In the genomic region with DNA sequence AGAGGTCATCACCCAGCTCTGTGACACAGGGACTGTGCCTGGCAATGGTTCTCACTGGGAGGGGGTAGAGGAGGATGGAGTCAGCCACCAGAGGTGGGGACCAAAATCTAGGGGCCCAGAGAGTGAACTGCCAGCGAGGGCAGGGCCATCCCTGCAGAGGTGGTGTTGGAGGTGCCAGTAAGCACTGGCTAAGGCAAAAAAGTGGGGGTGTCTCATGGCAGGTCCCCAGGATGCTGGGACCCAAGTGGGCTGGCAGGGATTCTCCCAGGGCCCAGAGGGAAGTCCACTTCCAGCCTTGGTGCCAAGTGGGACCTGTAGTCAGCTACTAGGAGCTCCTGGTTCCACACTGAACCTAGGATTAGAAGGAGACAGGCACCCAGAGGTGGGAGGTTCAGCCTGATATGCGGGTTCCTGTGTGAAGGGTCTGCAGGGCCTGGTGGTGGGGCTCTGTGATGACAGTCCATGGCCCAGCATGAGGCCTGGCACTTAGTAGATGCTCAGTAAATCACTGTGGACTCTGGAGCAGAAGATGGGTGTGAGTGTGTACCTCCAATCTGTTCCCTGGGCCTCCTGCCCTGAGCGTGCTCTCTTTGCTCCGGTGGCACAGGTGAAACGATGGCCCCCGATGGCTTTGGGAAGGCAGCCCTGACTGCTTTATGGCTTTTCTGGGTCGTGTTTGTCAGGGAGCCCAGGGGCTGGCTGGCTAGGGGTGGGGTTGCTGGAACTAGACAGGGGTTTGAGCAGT, we compare ENCODE assay signal across 14 cellular contexts.
A peak's percentile ranks its signal among the peaks of the same experiment; 100 is the strongest.
DNase-seq lines count a peak whose midpoint lies in the region; ATAC-seq and TF ChIP-seq lines count a peak whose summit lies in the region.
"Had no signal": no experiment of that assay in that cellular context is flagged by ENCODE, and none has a peak within 500 bp of the region (broad histone marks: within the 10 kb centered on the region; RNA-seq: fewer than 3 reads in every experiment).

No MANE protein-coding gene starts in this region.

- TF ChIP-seq POLR2A in IMR-90 (IDR thresholded peaks at IDR 0.05; ENCODE audit: low read depth, low read length) (no peak), upper lobe of left lung (IDR thresholded peaks at IDR 0.05) (no peak)

- no peak overlapping the region for H3K4ac ChIP-seq in IMR-90 (ENCODE audit: low read depth, low read length)

- H3K79me1 ChIP-seq in IMR-90 (ENCODE audit: low read depth in 1 of 2, low read length in 2 of 2), result no peaks in the 10 kb centered on the region

- H3K36me3 ChIP-seq in IMR-90 (ENCODE audit: control insufficient read depth, insufficient read depth, low read length) (no peaks in the 10 kb centered on the region), upper lobe of left lung (no peaks in the 10 kb centered on the region)
- H3K36me3 ChIP-seq: HAP-1 had no signal

- H2AK5ac ChIP-seq in IMR-90 (ENCODE audit: low read depth, low read length), result no peak overlapping the region

- H4K20me1 ChIP-seq in IMR-90 (ENCODE audit: insufficient read depth, low read length), result no peaks in the 10 kb centered on the region

- H2BK20ac ChIP-seq in IMR-90 (ENCODE audit: low read depth, low read length), result no peak overlapping the region

- H2BK120ac ChIP-seq in IMR-90 (ENCODE audit: low read depth, low read length), result no peak overlapping the region

- no peak overlapping the region for H3K9ac ChIP-seq in IMR-90 (ENCODE audit: low read depth, low read length)
- H3K9ac ChIP-seq: GM23248 had no signal

- H3K27ac ChIP-seq in IMR-90 (ENCODE audit: insufficient read depth, low read length) (no peak overlapping the region), layer of hippocampus (ENCODE audit: low read depth, low read length) (peak overlapping the region; percentile 92), temporal lobe (ENCODE audit: low read depth, low read length) (peak overlapping the region; percentile 100), upper lobe of left lung (no peak overlapping the region)
- H3K27ac ChIP-seq: GM23248, HL-60 had no signal

- H3K27ac Mint-ChIP-seq in chondrocyte (ENCODE audit: unreplicated experiment), result no peak overlapping the region
- H3K27ac Mint-ChIP-seq: B cell; CD4-positive, CD25-positive, alpha-beta regulatory T cell; CD8-positive, alpha-beta memory T cell had no signal

- in situ Hi-C loops in IMR-90 (cut with MboI; ENCODE audit: low sequenced_read_pairs), result no loop called here

- no peaks in the 10 kb centered on the region for H3K9me1 ChIP-seq in IMR-90 (ENCODE audit: insufficient read depth, low read length)

- H3K9me3 ChIP-seq in IMR-90 (ENCODE audit: control insufficient read depth, insufficient read depth, low read length), result no peaks in the 10 kb centered on the region
- H3K9me3 ChIP-seq in upper lobe of left lung, result no peaks in the 10 kb centered on the region
- H3K9me3 ChIP-seq: HAP-1 had no signal

- H3K27me3 Mint-ChIP-seq in chondrocyte (ENCODE audit: low read depth), result peaks cover 30% of the 10 kb centered on the region

- H4K8ac ChIP-seq in IMR-90 (ENCODE audit: low read depth in 2 of 2, low read length in 2 of 2), result no peak overlapping the region

- TF ChIP-seq RAD21 in IMR-90 (IDR thresholded peaks at IDR 0.05; ENCODE audit: low read length), result no peak

- no peak overlapping the region for H2AK9ac ChIP-seq in IMR-90 (replicated peaks; ENCODE audit: low read depth, low read length, poor library complexity)

- POLR2A ChIA-PET in IMR-90 (lab: Charles Lee; ENCODE audit: unreplicated experiment), result no interaction called here

- H3K27me3 ChIP-seq in IMR-90 (ENCODE audit: control insufficient read depth, insufficient read depth, low read length) (peaks cover 27% of the 10 kb centered on the region), layer of hippocampus (ENCODE audit: control insufficient read depth, insufficient read depth, low read length) (no peaks in the 10 kb centered on the region), upper lobe of left lung (no peaks in the 10 kb centered on the region)

- TF ChIP-seq EP300 in upper lobe of left lung (IDR thresholded peaks at IDR 0.05), result no peak

- intact Hi-C loops in IMR-90 (cut with micrococcal nuclease), result no loop called here

- no TSS peak for BruUV-seq in IMR-90 (replicated peaks; lab: Mats Ljungman, UMichigan)

- no peak overlapping the region for H3K4me3 Mint-ChIP-seq in chondrocyte (ENCODE audit: unreplicated experiment)
- H3K4me3 Mint-ChIP-seq: B cell; CD4-positive, CD25-positive, alpha-beta regulatory T cell; CD8-positive, alpha-beta memory T cell had no signal

- H3K4me1 Mint-ChIP-seq in chondrocyte (ENCODE audit: low read depth), result peaks cover 11% of the 10 kb centered on the region
- H3K4me1 Mint-ChIP-seq: B cell; CD4-positive, CD25-positive, alpha-beta regulatory T cell; CD8-positive, alpha-beta memory T cell had no signal

- no peaks in the 10 kb centered on the region for H3K9me3 Mint-ChIP-seq in chondrocyte (ENCODE audit: low read depth)
- H3K9me3 Mint-ChIP-seq: CD4-positive, CD25-positive, alpha-beta regulatory T cell had no signal

- no peak overlapping the region for H4K91ac ChIP-seq in IMR-90 (ENCODE audit: insufficient read depth, low read depth, low read length)

- H2BK5ac ChIP-seq in IMR-90 (ENCODE audit: low read depth, low read length, poor library complexity, severe bottlenecking), result no peak overlapping the region

- DNase-seq in IMR-90 (no peak), chondrocyte (ENCODE audit: low spot score) (peak; percentile 62), middle frontal gyrus (ENCODE audit: extremely low spot score, low spot score) (no peak), Kasumi-1 (lab: John Stamatoyannopoulos, UW) (no peak), upper lobe of left lung (no peak)
- DNase-seq: C1 segment of cervical spinal cord; CD4-positive, CD25-positive, alpha-beta regulatory T cell; CD8-positive, alpha-beta memory T cell; GM23248 had no signal

- H3K4me1 ChIP-seq in IMR-90 (ENCODE audit: control insufficient read depth, insufficient read depth, low read length) (0 out of 2 replicates have a peak, but pooled peaks cover 2% of the 10 kb centered on the region), upper lobe of left lung (peaks cover 0 to 13% (median 5%) of the 10 kb centered on the region in 4 donors)
- H3K4me1 ChIP-seq: HAP-1 had no signal

- H3K18ac ChIP-seq in IMR-90 (ENCODE audit: low read depth, low read length), result no peak overlapping the region

- no peak overlapping the region for H3K14ac ChIP-seq in IMR-90 (replicated peaks; ENCODE audit: low read depth, low read length)

- no peak overlapping the region for H3K23ac ChIP-seq in IMR-90 (ENCODE audit: low read depth, low read length)

- ATAC-seq in IMR-90 (ENCODE audit: low read depth) (no peak), upper lobe of left lung (ENCODE audit: low FRiP score in 2 of 2) (no peak)

- H2BK15ac ChIP-seq in IMR-90 (ENCODE audit: low read depth, low read length), result no peak overlapping the region

- TF ChIP-seq CTCF in IMR-90 (conservative IDR thresholded peaks at IDR 0.05; ENCODE audit: low read depth, low read length) (no peak), chondrocyte (IDR thresholded peaks at IDR 0.05) (no peak), upper lobe of left lung (IDR thresholded peaks at IDR 0.05) (no peak)

- H3K4me3 ChIP-seq in IMR-90 (ENCODE audit: insufficient read depth, low read depth, low read length), result no peak overlapping the region
- H3K4me3 ChIP-seq in upper lobe of left lung, result no peak overlapping the region
- H3K4me3 ChIP-seq: GM23248, HAP-1 had no signal

- dilution Hi-C loops in IMR-90 (cut with HindIII; ENCODE audit: low sequenced_read_pairs, unreplicated experiment), result no loop called here

- no peaks in the 10 kb centered on the region for H3K36me3 Mint-ChIP-seq in chondrocyte (ENCODE audit: low read depth)
- H3K36me3 Mint-ChIP-seq: CD4-positive, CD25-positive, alpha-beta regulatory T cell; CD8-positive, alpha-beta memory T cell had no signal

- H3K56ac ChIP-seq in IMR-90 (ENCODE audit: extremely low read depth, insufficient read depth, low read length), result no peak overlapping the region

- CTCF ChIA-PET in IMR-90 (lab: Yijun Ruan, JAX), result interaction anchor here (1.3 kb wide), 1 partner anchor 18 kb away, joined by 3 read pairs; no protein-coding TSS in a partner anchor

- WGBS in IMR-90 (ENCODE audit: extremely low coverage in 2 of 2, insufficient read length in 1 of 2), 2 experiments, result no CpG with 5 or more reads among the region's 7 CpGs
- 79 to 82% methylated on average over 2 to 7 of the region's 7 CpGs for WGBS in upper lobe of left lung, 2 donors

- no peak overlapping the region for H4K5ac ChIP-seq in IMR-90 (ENCODE audit: low read depth, low read length)

- H2AFZ ChIP-seq in IMR-90 (replicated peaks; ENCODE audit: low read length, poor library complexity), result peak overlapping the region; percentile 22
- H2AFZ ChIP-seq: GM23248 had no signal

- no peak overlapping the region for H3K4me2 ChIP-seq in IMR-90 (ENCODE audit: low read depth, low read length)

TF ChIP-seq in IMR-90, 13 proteins besides CTCF, POLR2A, EP300 and RAD21:
- TF ChIP-seq MAZ (IDR thresholded peaks at IDR 0.05; ENCODE audit: borderline replicate concordance, low read depth, low read length) (no peak), MAFK (IDR thresholded peaks at IDR 0.05; ENCODE audit: low read depth, low read length) (no peak), NFE2L2 (IDR thresholded peaks at IDR 0.05; ENCODE audit: low read depth, low read length) (no peak), FOS (IDR thresholded peaks at IDR 0.05; ENCODE audit: low read depth, low read length) (no peak), RCOR1 (IDR thresholded peaks at IDR 0.05; ENCODE audit: insufficient replicate concordance, low read length) (no peak)
- TF ChIP-seq, protein P1, sequence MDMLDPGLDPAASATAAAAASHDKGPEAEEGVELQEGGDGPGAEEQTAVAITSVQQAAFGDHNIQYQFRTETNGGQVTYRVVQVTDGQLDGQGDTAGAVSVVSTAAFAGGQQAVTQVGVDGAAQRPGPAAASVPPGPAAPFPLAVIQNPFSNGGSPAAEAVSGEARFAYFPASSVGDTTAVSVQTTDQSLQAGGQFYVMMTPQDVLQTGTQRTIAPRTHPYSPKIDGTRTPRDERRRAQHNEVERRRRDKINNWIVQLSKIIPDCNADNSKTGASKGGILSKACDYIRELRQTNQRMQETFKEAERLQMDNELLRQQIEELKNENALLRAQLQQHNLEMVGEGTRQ (IDR thresholded peaks at IDR 0.05; ENCODE audit: low read depth, low read length), result no peak
- TF ChIP-seq, protein P2, sequence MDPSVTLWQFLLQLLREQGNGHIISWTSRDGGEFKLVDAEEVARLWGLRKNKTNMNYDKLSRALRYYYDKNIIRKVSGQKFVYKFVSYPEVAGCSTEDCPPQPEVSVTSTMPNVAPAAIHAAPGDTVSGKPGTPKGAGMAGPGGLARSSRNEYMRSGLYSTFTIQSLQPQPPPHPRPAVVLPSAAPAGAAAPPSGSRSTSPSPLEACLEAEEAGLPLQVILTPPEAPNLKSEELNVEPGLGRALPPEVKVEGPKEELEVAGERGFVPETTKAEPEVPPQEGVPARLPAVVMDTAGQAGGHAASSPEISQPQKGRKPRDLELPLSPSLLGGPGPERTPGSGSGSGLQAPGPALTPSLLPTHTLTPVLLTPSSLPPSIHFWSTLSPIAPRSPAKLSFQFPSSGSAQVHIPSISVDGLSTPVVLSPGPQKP (IDR thresholded peaks at IDR 0.05; ENCODE audit: borderline replicate concordance, low read depth, low read length), result no peak

Comparison
In these comparisons a context has a peak if more than half of its experiments do, and no peak if none do; other contexts are left out.
1. H3K27ac ChIP-seq: peak in layer of hippocampus (single experiment) and temporal lobe (single experiment); none in IMR-90 (single experiment) and upper lobe of left lung (0 of 4).